In genomic region chr3:12939137-12939536, GRCh38 we compare ENCODE assay signal across 19 cellular contexts.
A peak's percentile ranks its signal among the peaks of the same experiment; 100 is the strongest.
DNase-seq lines count a peak whose midpoint lies in the region; ATAC-seq and TF ChIP-seq lines count a peak whose summit lies in the region.
"Had no signal": no experiment of that assay in that cellular context is flagged by ENCODE, and none has a peak within 500 bp of the region (broad histone marks: within the 10 kb centered on the region; RNA-seq: fewer than 3 reads in every experiment).

No MANE protein-coding gene starts in this region.

- no peak for TF ChIP-seq POLR2A in transverse colon (IDR thresholded peaks at IDR 0.05)
- no peak for TF ChIP-seq POLR2A in right lobe of liver (IDR thresholded peaks at IDR 0.05)

- TF ChIP-seq CTCF in dorsolateral prefrontal cortex (IDR thresholded peaks at IDR 0.05 in 54 of 56, conservative IDR thresholded peaks at IDR 0.05 in 2 of 56; ENCODE audit: low read depth in 1 of 56, partially characterized antibody in 56 of 56) (no peak), psoas muscle (IDR thresholded peaks at IDR 0.05) (no peak), transverse colon (IDR thresholded peaks at IDR 0.05) (no peak), right lobe of liver (IDR thresholded peaks at IDR 0.05) (no peak)

- TF ChIP-seq EP300 in transverse colon (IDR thresholded peaks at IDR 0.05; ENCODE audit: low read depth) = no peak

- in situ Hi-C loops in transverse colon (cut with MboI; ENCODE audit: low pct_ligation_motif_present in 1 of 4, low pct_unique_long_range_greater_than_20kb in 1 of 4, low sequenced_read_pairs in 3 of 4) = no loop called here

- no peaks in the 10 kb centered on the region for H3K9me3 ChIP-seq in psoas muscle
- H3K9me3 ChIP-seq in transverse colon = no peaks in the 10 kb centered on the region
- no peaks in the 10 kb centered on the region for H3K9me3 ChIP-seq in right lobe of liver

- no peaks in the 10 kb centered on the region for H3K4me1 Mint-ChIP-seq in activated naive CD4-positive, alpha-beta T cell treated with anti-CD3 and anti-CD28 coated beads for 36 hours (ENCODE audit: low read depth)
- H3K4me1 Mint-ChIP-seq in activated naive CD4-positive, alpha-beta T cell treated with anti-CD3 and anti-CD28 coated beads, Interleukin-2, amount 10 ng/mL, durations not matched to agents 7 days and 5 days = no peaks in the 10 kb centered on the region

- CTCF ChIA-PET in activated naive CD4-positive, alpha-beta T cell treated with anti-CD3 and anti-CD28 coated beads for 36 hours (lab: Charles Lee) = no interaction called here
- CTCF ChIA-PET in activated naive CD4-positive, alpha-beta T cell treated with anti-CD3 and anti-CD28 coated beads, Interleukin-2, amount 10 ng/mL, durations not matched to agents 7 days and 5 days (lab: Charles Lee) = interaction anchor here (0.5 to 1.0 kb wide), 2 partner anchors 10 to 73 kb away, joined by 3 read pairs; no protein-coding TSS in a partner anchor

- H3K36me3 Mint-ChIP-seq in activated naive CD4-positive, alpha-beta T cell treated with anti-CD3 and anti-CD28 coated beads for 36 hours (ENCODE audit: low read depth) = peaks cover 4% of the 10 kb centered on the region
- peaks cover 17% of the 10 kb centered on the region for H3K36me3 Mint-ChIP-seq in activated naive CD4-positive, alpha-beta T cell treated with anti-CD3 and anti-CD28 coated beads, Interleukin-2, amount 10 ng/mL, durations not matched to agents 7 days and 5 days

- no peak overlapping the region for H3K4me3 ChIP-seq in dorsolateral prefrontal cortex
- no peak overlapping the region for H3K4me3 ChIP-seq in psoas muscle
- H3K4me3 ChIP-seq in transverse colon = no peak overlapping the region
- no peak overlapping the region for H3K4me3 ChIP-seq in right lobe of liver
- H3K4me3 ChIP-seq: neural progenitor cell had no signal

- no peak for DNase-seq in activated naive CD4-positive, alpha-beta T cell treated with anti-CD3 and anti-CD28 coated beads for 36 hours
- no peak for DNase-seq in activated naive CD4-positive, alpha-beta T cell treated with anti-CD3 and anti-CD28 coated beads, Interleukin-2, amount 10 ng/mL, durations not matched to agents 7 days and 5 days
- DNase-seq in dorsolateral prefrontal cortex (no peak), psoas muscle (no peak), transverse colon (no peak), NCI-H2196 (lab: John Stamatoyannopoulos, UW; ENCODE audit: unreplicated experiment) (no peak), right lobe of liver (no peak), SKM-1 treated with dmso at 0.1 percent for 144 hours (lab: John Stamatoyannopoulos, UW; ENCODE audit: unreplicated experiment) (no peak)
- DNase-seq: activated CD4-positive, alpha-beta memory T cell treated with anti-CD3 and anti-CD28 coated beads for 36 hours; activated T-cell treated with anti-CD3 and anti-CD28 coated beads, Interleukin-2, amount 50 U/mL, for 24 hours; effector CD4-positive, alpha-beta T cell; NCI-H1436; NCI-H2171; NCI-H69; SHP77 treated with DMSO at 0.1 percent for 48 hours; stimulated activated naive CD4-positive, alpha-beta T cell treated with Interleukin-2 at 50 U/mL for 16 hours had no signal

- H3K4me1 ChIP-seq in psoas muscle = peaks cover 53% of the 10 kb centered on the region
- peaks cover 6 to 21% (median 20%) of the 10 kb centered on the region in 4 donors for H3K4me1 ChIP-seq in transverse colon
- peaks cover 0 to 9% (median 3%) of the 10 kb centered on the region in 4 donors for H3K4me1 ChIP-seq in right lobe of liver

- H3K27me3 ChIP-seq in dorsolateral prefrontal cortex = no peaks in the 10 kb centered on the region
- H3K27me3 ChIP-seq in psoas muscle (ENCODE audit: insufficient read depth in 3 of 3, low read length in 2 of 3) = no peaks in the 10 kb centered on the region
- no peaks in the 10 kb centered on the region for H3K27me3 ChIP-seq in transverse colon
- H3K27me3 ChIP-seq in right lobe of liver = no peaks in the 10 kb centered on the region
- H3K27me3 ChIP-seq: neural progenitor cell had no signal

- no peaks in the 10 kb centered on the region for H3K9me3 Mint-ChIP-seq in activated naive CD4-positive, alpha-beta T cell treated with anti-CD3 and anti-CD28 coated beads for 36 hours
- H3K9me3 Mint-ChIP-seq in activated naive CD4-positive, alpha-beta T cell treated with anti-CD3 and anti-CD28 coated beads, Interleukin-2, amount 10 ng/mL, durations not matched to agents 7 days and 5 days = no peaks in the 10 kb centered on the region
- H3K9me3 Mint-ChIP-seq: activated CD4-positive, alpha-beta memory T cell treated with anti-CD3 and anti-CD28 coated beads for 36 hours; activated T-cell treated with anti-CD3 and anti-CD28 coated beads, Interleukin-2, amount 50 U/mL, for 24 hours; neural progenitor cell had no signal

- H3K36me3 ChIP-seq in psoas muscle (ENCODE audit: insufficient read depth in 1 of 2, low read depth in 1 of 2) (peaks cover 0 to 40% of the 10 kb centered on the region in 2 donors), transverse colon (peaks cover 0 to 14% (median 4%) of the 10 kb centered on the region in 4 donors), right lobe of liver (peaks cover 0 to 60% (median 23%) of the 10 kb centered on the region in 4 donors)
- H3K36me3 ChIP-seq: neural progenitor cell had no signal

- intact Hi-C loops in activated naive CD4-positive, alpha-beta T cell treated with anti-CD3 and anti-CD28 coated beads for 36 hours (cut with micrococcal nuclease) = no loop called here
- intact Hi-C loops in dorsolateral prefrontal cortex (cut with DNase I) (no loop called here), psoas muscle (cut with DNase I) (no loop called here), transverse colon (cut with DNase I; ENCODE audit: low total_unique reads) (loop anchor here (10.0 kb wide), 1 partner anchor 46 kb away; no protein-coding TSS in a partner anchor), right lobe of liver (cut with DNase I) (no loop called here)

- WGBS in psoas muscle, 3 donors = 75 to 79% (median 75%) methylated on average over 10 of the region's 10 CpGs
- WGBS in transverse colon (ENCODE audit: low coverage in 1 of 2), 2 donors = 88 to 92% methylated on average over 2 to 10 of the region's 10 CpGs
- WGBS in right lobe of liver (ENCODE audit: insufficient coverage, low coverage, low lambda C conversion rate, missing lambda C conversion rate) = 100% methylated on average over 2 of the region's 10 CpGs

- no peaks in the 10 kb centered on the region for H3K27me3 Mint-ChIP-seq in activated naive CD4-positive, alpha-beta T cell treated with anti-CD3 and anti-CD28 coated beads for 36 hours (ENCODE audit: low read depth)
- no peaks in the 10 kb centered on the region for H3K27me3 Mint-ChIP-seq in activated naive CD4-positive, alpha-beta T cell treated with anti-CD3 and anti-CD28 coated beads, Interleukin-2, amount 10 ng/mL, durations not matched to agents 7 days and 5 days
- H3K27me3 Mint-ChIP-seq: activated CD4-positive, alpha-beta memory T cell treated with anti-CD3 and anti-CD28 coated beads for 36 hours; activated T-cell treated with anti-CD3 and anti-CD28 coated beads, Interleukin-2, amount 50 U/mL, for 24 hours had no signal

- ATAC-seq in psoas muscle (no peak), right lobe of liver (no peak)

- H3K27ac ChIP-seq in dorsolateral prefrontal cortex (peak overlapping the region in 46 of 59 donors; percentile 5 to 98 (median 66)), psoas muscle (peak overlapping the region; percentile 50), transverse colon (peak overlapping the region in 3 of 4 donors; percentile 25 to 57 (median 47)), right lobe of liver (no peak overlapping the region)
- H3K27ac ChIP-seq: 22Rv1, neural progenitor cell, VCaP had no signal

- no peak overlapping the region for H3K4me3 Mint-ChIP-seq in activated naive CD4-positive, alpha-beta T cell treated with anti-CD3 and anti-CD28 coated beads for 36 hours
- H3K4me3 Mint-ChIP-seq in activated naive CD4-positive, alpha-beta T cell treated with anti-CD3 and anti-CD28 coated beads, Interleukin-2, amount 10 ng/mL, durations not matched to agents 7 days and 5 days = no peak overlapping the region
- H3K4me3 Mint-ChIP-seq: activated CD4-positive, alpha-beta memory T cell treated with anti-CD3 and anti-CD28 coated beads for 36 hours; activated T-cell treated with anti-CD3 and anti-CD28 coated beads, Interleukin-2, amount 50 U/mL, for 24 hours; neural progenitor cell had no signal

- H3K27ac Mint-ChIP-seq in activated naive CD4-positive, alpha-beta T cell treated with anti-CD3 and anti-CD28 coated beads for 36 hours = peak overlapping the region; percentile 25
- no peak overlapping the region for H3K27ac Mint-ChIP-seq in activated naive CD4-positive, alpha-beta T cell treated with anti-CD3 and anti-CD28 coated beads, Interleukin-2, amount 10 ng/mL, durations not matched to agents 7 days and 5 days
- H3K27ac Mint-ChIP-seq: activated CD4-positive, alpha-beta memory T cell treated with anti-CD3 and anti-CD28 coated beads for 36 hours; activated T-cell treated with anti-CD3 and anti-CD28 coated beads, Interleukin-2, amount 50 U/mL, for 24 hours; neural progenitor cell had no signal

Comparison
In these comparisons a context has a peak if more than half of its experiments do, and no peak if none do; other contexts are left out.
1. H3K27ac ChIP-seq: peak in dorsolateral prefrontal cortex (46 of 59), psoas muscle (single experiment) and transverse colon (3 of 4); none in right lobe of liver (0 of 3).